ENCODE assay signal across 10 cellular contexts in genomic region chr12:111425655-111426054, GRCh38. TPM values are rescaled to one million over a fixed set of nuclear protein-coding genes. Genes with fewer than 3 reads are reported as not detected.
A peak's percentile ranks its signal among the peaks of the same experiment; 100 is the strongest.
DNase-seq lines count a peak whose midpoint lies in the region; ATAC-seq and TF ChIP-seq lines count a peak whose summit lies in the region.
"Had no signal": no experiment of that assay in that cellular context is flagged by ENCODE, and none has a peak within 500 bp of the region (broad histone marks: within the 10 kb centered on the region; RNA-seq: fewer than 3 reads in every experiment).

No MANE protein-coding gene starts in this region.

- peaks cover 26% of the 10 kb centered on the region for H3K36me3 Mint-ChIP-seq in T-helper 2 cell treated with Interferon-gamma antibody and Interleukin-4, amounts not matched to agents 5 μg/mL and 100 μg/mL, for 36 hours (ENCODE audit: low read depth)
- peaks cover 47% of the 10 kb centered on the region for H3K36me3 Mint-ChIP-seq in activated B cell treated with CpG ODN at 0.5 μM for 24 hours (ENCODE audit: low read depth)
- peaks cover 29% of the 10 kb centered on the region for H3K36me3 Mint-ChIP-seq in stimulated activated memory B cell treated with anti-CD40 and anti-IgM and Interleukin-4, amounts not matched to agents 10 μg/mL and 1 μg/mL and 100 μg/mL, for 72 hours

- CTCF ChIA-PET in activated B cell treated with CpG ODN at 0.5 μM for 24 hours (lab: Charles Lee) = interaction anchor here (0.9 kb wide), 1 partner anchor 14 kb away, joined by 4 read pairs; no protein-coding TSS in a partner anchor

- intact Hi-C loops in activated B cell treated with CpG ODN at 0.5 μM for 24 hours (cut with micrococcal nuclease) = no loop called here
- intact Hi-C loops in left ventricle myocardium superior (cut with micrococcal nuclease) = no loop called here

- ATAC-seq in activated B cell treated with CpG ODN at 0.5 μM for 24 hours (ENCODE audit: low read depth) (no peak), left ventricle myocardium superior (peak; percentile 77), HG03045 (IDR thresholded peaks at IDR 0.05; ENCODE audit: unreplicated experiment) (no peak), HG02763 (IDR thresholded peaks at IDR 0.05; ENCODE audit: unreplicated experiment) (no peak)
- no peak for ATAC-seq in stimulated activated memory B cell treated with anti-CD40 and anti-IgM and Interleukin-4, amounts not matched to agents 10 μg/mL and 1 μg/mL and 100 μg/mL, for 72 hours

- no peaks in the 10 kb centered on the region for H3K27me3 Mint-ChIP-seq in T-helper 2 cell treated with Interferon-gamma antibody and Interleukin-4, amounts not matched to agents 5 μg/mL and 100 μg/mL, for 36 hours (ENCODE audit: low read depth)
- no peaks in the 10 kb centered on the region for H3K27me3 Mint-ChIP-seq in activated B cell treated with CpG ODN at 0.5 μM for 24 hours
- H3K27me3 Mint-ChIP-seq in stimulated activated memory B cell treated with anti-CD40 and anti-IgM and Interleukin-4, amounts not matched to agents 10 μg/mL and 1 μg/mL and 100 μg/mL, for 72 hours = no peaks in the 10 kb centered on the region

- peaks cover 56% of the 10 kb centered on the region for H3K4me1 Mint-ChIP-seq in T-helper 2 cell treated with Interferon-gamma antibody and Interleukin-4, amounts not matched to agents 5 μg/mL and 100 μg/mL, for 36 hours (ENCODE audit: low read depth)
- peaks cover 61% of the 10 kb centered on the region for H3K4me1 Mint-ChIP-seq in activated B cell treated with CpG ODN at 0.5 μM for 24 hours
- peaks cover 63% of the 10 kb centered on the region for H3K4me1 Mint-ChIP-seq in stimulated activated memory B cell treated with anti-CD40 and anti-IgM and Interleukin-4, amounts not matched to agents 10 μg/mL and 1 μg/mL and 100 μg/mL, for 72 hours

- H3K27ac Mint-ChIP-seq in T-helper 2 cell treated with Interferon-gamma antibody and Interleukin-4, amounts not matched to agents 5 μg/mL and 100 μg/mL, for 36 hours = peak overlapping the region; percentile 78
- peak overlapping the region; percentile 65 for H3K27ac Mint-ChIP-seq in activated B cell treated with CpG ODN at 0.5 μM for 24 hours
- peak overlapping the region; percentile 87 for H3K27ac Mint-ChIP-seq in stimulated activated memory B cell treated with anti-CD40 and anti-IgM and Interleukin-4, amounts not matched to agents 10 μg/mL and 1 μg/mL and 100 μg/mL, for 72 hours

- no peak for TF ChIP-seq CTCF in activated B cell treated with CpG ODN at 0.5 μM for 24 hours (IDR thresholded peaks at IDR 0.05)

- DNase-seq in T-helper 2 cell treated with Interferon-gamma antibody and Interleukin-4, amounts not matched to agents 5 μg/mL and 100 μg/mL, for 36 hours (ENCODE audit: low spot score) = no peak
- DNase-seq in T-helper 2 cell (no peak), activated B cell treated with CpG ODN at 0.5 μM for 24 hours (no peak), left ventricle myocardium superior (peak; percentile 74), NCI-H2171 (lab: John Stamatoyannopoulos, UW) (no peak)
- DNase-seq: 8988T, activated gamma-delta T cell had no signal

- no peaks in the 10 kb centered on the region for H3K9me3 Mint-ChIP-seq in T-helper 2 cell treated with Interferon-gamma antibody and Interleukin-4, amounts not matched to agents 5 μg/mL and 100 μg/mL, for 36 hours
- no peaks in the 10 kb centered on the region for H3K9me3 Mint-ChIP-seq in activated B cell treated with CpG ODN at 0.5 μM for 24 hours
- no peaks in the 10 kb centered on the region for H3K9me3 Mint-ChIP-seq in stimulated activated memory B cell treated with anti-CD40 and anti-IgM and Interleukin-4, amounts not matched to agents 10 μg/mL and 1 μg/mL and 100 μg/mL, for 72 hours

- peak overlapping the region; percentile 9 for H3K4me3 Mint-ChIP-seq in T-helper 2 cell treated with Interferon-gamma antibody and Interleukin-4, amounts not matched to agents 5 μg/mL and 100 μg/mL, for 36 hours
- no peak overlapping the region for H3K4me3 Mint-ChIP-seq in activated B cell treated with CpG ODN at 0.5 μM for 24 hours
- no peak overlapping the region for H3K4me3 Mint-ChIP-seq in stimulated activated memory B cell treated with anti-CD40 and anti-IgM and Interleukin-4, amounts not matched to agents 10 μg/mL and 1 μg/mL and 100 μg/mL, for 72 hours

- POLR2A ChIA-PET in activated B cell treated with CpG ODN at 0.5 μM for 24 hours (lab: Charles Lee) = no interaction called here

RNA-seq across cellular contexts. Expression of gene SH2B3, which starts 19.9 kb away (rescaled TPM):
- 46.7 and 50.7 TPM in 2 replicates for total RNA-seq in activated B cell treated with CpG ODN at 0.5 μM for 24 hours
- 45.1 TPM for total RNA-seq in left ventricle myocardium superior

RNA-seq across cellular contexts. Expression of gene PHETA1, which starts 56.8 kb away (rescaled TPM):
- total RNA-seq in activated B cell treated with CpG ODN at 0.5 μM for 24 hours (1.6 and 2.0 TPM in 2 replicates), left ventricle myocardium superior (28.6 TPM)

Comparison
In these comparisons a context has a peak if more than half of its experiments do, and no peak if none do; other contexts are left out.
1. RNA of gene PHETA1, which starts 56.8 kb away (total RNA-seq): 28.6 TPM in left ventricle myocardium superior (single experiment); 1.6 to 2.0 TPM in activated B cell treated with CpG ODN at 0.5 μM for 24 hours; every median in the first group is over 10 times any median in the second.
2. Peak in every context shown above with its lines, with median percentiles within 50 percentile points of each other: H3K27ac Mint-ChIP-seq.